In genomic region chr17:8170186-8170585, GRCh38 we compare ENCODE assay signal across 1 cellular context. TPM values are rescaled to one million over a fixed set of nuclear protein-coding genes. Genes with fewer than 3 reads are reported as not detected.
"Had no signal": no experiment of that assay in that cellular context is flagged by ENCODE, and none has a peak within 500 bp of the region (broad histone marks: within the 10 kb centered on the region; RNA-seq: fewer than 3 reads in every experiment).

No MANE protein-coding gene starts in this region.

RNA-seq across cellular contexts. Expression of gene AURKB, which starts 40.2 kb away (rescaled TPM):
- polyA plus RNA-seq: aorta had no signal
